ENCODE assay signal across 8 cellular contexts in genomic region chr11:74948898-74949747, GRCh38. TPM values are rescaled to one million over a fixed set of nuclear protein-coding genes. Genes with fewer than 3 reads are reported as not detected.
DNase-seq lines count a peak whose midpoint lies in the region; ATAC-seq and TF ChIP-seq lines count a peak whose summit lies in the region.

SPCS2 (plus strand) TSS chr11:74949266; CDS start chr11:74949286, 20 bp downstream.
XRRA1 (minus strand) TSS chr11:74949091; CDS start chr11:74940878, 8,213 bp downstream.

- peak within 1 kb of the TSS; percentile 88 for H3K4me3 Mint-ChIP-seq in activated CD4-positive, alpha-beta T cell treated with anti-CD3 and anti-CD28 coated beads, Interleukin-2, amount 10 ng/mL, durations not matched to agents 7 days and 5 days

- H3K9me3 ChIP-seq in BE2C, result no peaks in the 10 kb centered on the region

- intact Hi-C loops in left colon (cut with DNase I, micrococcal nuclease), result no loop called here

- H3K27me3 ChIP-seq in BE2C, result no peaks in the 10 kb centered on the region

- DNase-seq in BE2C, result peak; percentile 99
- DNase-seq in GM19240 (ENCODE audit: insufficient read length, low spot score), result peak; percentile 83
- peak; percentile 98 to 99 for DNase-seq in NCI-H526 (lab: John Stamatoyannopoulos, UW)
- peak; percentile 99 for DNase-seq in activated CD4-positive, alpha-beta T cell treated with anti-CD3 and anti-CD28 coated beads, Interleukin-2, amount 10 ng/mL, durations not matched to agents 7 days and 5 days
- DNase-seq in cortex of kidney (lab: John Stamatoyannopoulos, UW), result peak; percentile 82
- peak; percentile 99 for DNase-seq in left colon
- peak; percentile 100 for DNase-seq in stimulated activated CD4-positive, alpha-beta T cell treated with anti-CD3 and anti-CD28 coated beads, Interleukin-1b, Interleukin-23, amount 100 ng/mL, for 48 hours

- ATAC-seq in HG03460 (IDR thresholded peaks at IDR 0.05; ENCODE audit: unreplicated experiment) (peak; percentile 89), left colon (peak; percentile 99)

- peaks cover 30% of the 10 kb centered on the region for H3K36me3 Mint-ChIP-seq in activated CD4-positive, alpha-beta T cell treated with anti-CD3 and anti-CD28 coated beads, Interleukin-2, amount 10 ng/mL, durations not matched to agents 7 days and 5 days (ENCODE audit: low read depth)

- TF ChIP-seq CTCF in BE2C (IDR thresholded peaks at IDR 0.05; ENCODE audit: low read depth, low read length), result no peak

- no peaks in the 10 kb centered on the region for H3K9me3 Mint-ChIP-seq in activated CD4-positive, alpha-beta T cell treated with anti-CD3 and anti-CD28 coated beads, Interleukin-2, amount 10 ng/mL, durations not matched to agents 7 days and 5 days

- no peaks in the 10 kb centered on the region for H3K27me3 Mint-ChIP-seq in activated CD4-positive, alpha-beta T cell treated with anti-CD3 and anti-CD28 coated beads, Interleukin-2, amount 10 ng/mL, durations not matched to agents 7 days and 5 days

- peaks cover 37% of the 10 kb centered on the region for H3K4me1 Mint-ChIP-seq in activated CD4-positive, alpha-beta T cell treated with anti-CD3 and anti-CD28 coated beads, Interleukin-2, amount 10 ng/mL, durations not matched to agents 7 days and 5 days

- POLR2A ChIA-PET in activated CD4-positive, alpha-beta T cell treated with anti-CD3 and anti-CD28 coated beads, Interleukin-2, amount 10 ng/mL, durations not matched to agents 7 days and 5 days (lab: Charles Lee), result interaction anchor here (0.6 kb wide), 1 partner anchor 10 kb away, joined by 3 read pairs; no protein-coding TSS in a partner anchor

- CTCF ChIA-PET in activated CD4-positive, alpha-beta T cell treated with anti-CD3 and anti-CD28 coated beads, Interleukin-2, amount 10 ng/mL, durations not matched to agents 7 days and 5 days (lab: Charles Lee), result interaction anchor here (0.7 to 2.0 kb wide), 7 partner anchors 9 to 331 kb away, joined by 3 to 4 read pairs (median 4); no protein-coding TSS in a partner anchor

- H3K4me3 ChIP-seq in BE2C (ENCODE audit: low read depth, low read length), result peak within 1 kb of the TSS; percentile 95

- peaks cover 16% of the 10 kb centered on the region for H3K36me3 ChIP-seq in BE2C

- peak within 1 kb of the TSS; percentile 93 for H3K27ac Mint-ChIP-seq in activated CD4-positive, alpha-beta T cell treated with anti-CD3 and anti-CD28 coated beads, Interleukin-2, amount 10 ng/mL, durations not matched to agents 7 days and 5 days

- H3K4me1 ChIP-seq in BE2C, result peaks cover 3% of the 10 kb centered on the region

RNA-seq across cellular contexts. Expression of gene SPCS2, which starts in this region (rescaled TPM):
- 727 TPM for polyA plus RNA-seq in BE2C (2012; ENCODE audit: insufficient read depth, insufficient read length, low read depth)
- 100 to 1,000 TPM; 170 to 186 TPM for total RNA-seq in activated CD4-positive, alpha-beta T cell treated with anti-CD3 and anti-CD28 coated beads, Interleukin-2, amount 10 ng/mL, durations not matched to agents 7 days and 5 days
- total RNA-seq in left colon, result 100 to 1,000 TPM; 114 to 124 TPM

RNA-seq across cellular contexts. Expression of gene XRRA1, which starts in this region (rescaled TPM):
- 16.1 TPM for polyA plus RNA-seq in BE2C (2012; ENCODE audit: insufficient read depth, insufficient read length, low read depth)
- 10 to 100 TPM in 1 of 2 experiments, 1 to 10 TPM in 1; 7.1 to 10.7 TPM for total RNA-seq in activated CD4-positive, alpha-beta T cell treated with anti-CD3 and anti-CD28 coated beads, Interleukin-2, amount 10 ng/mL, durations not matched to agents 7 days and 5 days
- total RNA-seq in left colon, result 10 to 100 TPM in 1 of 2 donors, 1 to 10 TPM in 1; 5.7 to 20.8 TPM

Comparison
In these comparisons a context has a peak if more than half of its experiments do, and no peak if none do; other contexts are left out.
1. Peak in every context shown above with its lines: DNase-seq, ATAC-seq and H3K4me3 ChIP-seq.